22 cellular contexts compared by ENCODE assay signal in the genomic region with DNA sequence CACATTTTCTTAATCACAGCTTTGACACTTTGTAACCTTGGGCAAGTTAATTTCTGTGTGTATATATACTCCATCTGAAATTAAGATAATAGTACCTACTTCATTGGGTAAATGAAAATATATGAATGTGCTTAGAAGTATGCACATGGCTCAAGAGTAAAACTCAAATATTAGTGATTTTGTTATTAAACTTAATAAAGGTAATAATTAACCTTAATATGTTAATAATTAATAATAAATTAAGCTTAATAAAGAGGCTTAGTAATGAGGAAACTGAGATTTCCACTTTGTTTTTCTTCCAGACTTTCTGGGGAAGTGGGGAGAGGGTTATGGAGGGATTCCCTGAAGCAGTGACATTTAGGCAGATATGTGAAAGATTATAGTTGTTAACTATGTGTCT. TPM values are rescaled to one million over a fixed set of nuclear protein-coding genes. Genes with fewer than 3 reads are reported as not detected.
DNase-seq lines count a peak whose midpoint lies in the region; ATAC-seq and TF ChIP-seq lines count a peak whose summit lies in the region.
"Had no signal": no experiment of that assay in that cellular context is flagged by ENCODE, and none has a peak within 500 bp of the region (broad histone marks: within the 10 kb centered on the region; RNA-seq: fewer than 3 reads in every experiment).

No MANE protein-coding gene starts in this region.

- H3K36me3 Mint-ChIP-seq in activated naive CD4-positive, alpha-beta T cell treated with anti-CD3 and anti-CD28 coated beads, Interleukin-2, amount 10 ng/mL, durations not matched to agents 7 days and 5 days: peaks cover 28% of the 10 kb centered on the region
- H3K36me3 Mint-ChIP-seq in activated naive CD4-positive, alpha-beta T cell treated with anti-CD3 and anti-CD28 coated beads, Interleukin-2, amount 50 U/mL, for 72 hours: peaks cover 0 to 26% of the 10 kb centered on the region in 2 donors
- H3K36me3 Mint-ChIP-seq in T-helper 17 cell (ENCODE audit: low read depth) (no peaks in the 10 kb centered on the region), natural killer cell (no peaks in the 10 kb centered on the region)
- peaks cover 24% of the 10 kb centered on the region for H3K36me3 Mint-ChIP-seq in activated naive CD8-positive, alpha-beta T cell treated with anti-CD3 and anti-CD28 coated beads, Interleukin-2, amount 50 U/mL, for 24 hours (ENCODE audit: low read depth)

- intact Hi-C loops in natural killer cell (cut with micrococcal nuclease): no loop called here

- no peaks in the 10 kb centered on the region for H3K27me3 Mint-ChIP-seq in activated naive CD4-positive, alpha-beta T cell treated with anti-CD3 and anti-CD28 coated beads, Interleukin-2, amount 10 ng/mL, durations not matched to agents 7 days and 5 days
- no peaks in the 10 kb centered on the region for H3K27me3 Mint-ChIP-seq in T-helper 17 cell
- H3K27me3 Mint-ChIP-seq in activated naive CD8-positive, alpha-beta T cell treated with anti-CD3 and anti-CD28 coated beads, Interleukin-2, amount 50 U/mL, for 24 hours: no peaks in the 10 kb centered on the region
- H3K27me3 Mint-ChIP-seq in natural killer cell (ENCODE audit: low read depth in 2 of 2): no peaks in the 10 kb centered on the region
- H3K27me3 Mint-ChIP-seq: CD4-positive, alpha-beta T cell had no signal

- no peak for DNase-seq in activated naive CD4-positive, alpha-beta T cell treated with anti-CD3 and anti-CD28 coated beads, Interleukin-2, amount 10 ng/mL, durations not matched to agents 7 days and 5 days
- DNase-seq in activated naive CD4-positive, alpha-beta T cell treated with anti-CD3 and anti-CD28 coated beads, Interleukin-2, amount 50 U/mL, for 72 hours (ENCODE audit: low spot score in 2 of 2): no peak
- no peak for DNase-seq in T-helper 17 cell
- DNase-seq in activated naive CD8-positive, alpha-beta T cell treated with anti-CD3 and anti-CD28 coated beads, Interleukin-2, amount 50 U/mL, for 24 hours: no peak
- DNase-seq in natural killer cell: no peak
- DNase-seq: CD4-positive, alpha-beta T cell; GOT3; HCEC 1CT; IMR-90; NCI-H1092; NCI-H1417 treated with DMSO at 0.1 percent for 48 hours; NCI-H1694 treated with DMSO at 0.1 percent for 48 hours; NCI-H2081; NCI-H226; NCI-H510A; NCI-H69; Right ventricle myocardium superior; RPMI8226 had no signal

- H3K9me3 Mint-ChIP-seq in activated naive CD4-positive, alpha-beta T cell treated with anti-CD3 and anti-CD28 coated beads, Interleukin-2, amount 10 ng/mL, durations not matched to agents 7 days and 5 days: peaks cover 3% of the 10 kb centered on the region
- peaks cover 0 to 3% of the 10 kb centered on the region in 2 donors for H3K9me3 Mint-ChIP-seq in activated naive CD4-positive, alpha-beta T cell treated with anti-CD3 and anti-CD28 coated beads, Interleukin-2, amount 50 U/mL, for 72 hours
- H3K9me3 Mint-ChIP-seq in activated naive CD8-positive, alpha-beta T cell treated with anti-CD3 and anti-CD28 coated beads, Interleukin-2, amount 50 U/mL, for 24 hours: peaks cover 10% of the 10 kb centered on the region
- no peaks in the 10 kb centered on the region for H3K9me3 Mint-ChIP-seq in natural killer cell
- H3K9me3 Mint-ChIP-seq: CD4-positive, alpha-beta T cell had no signal

- CTCF ChIA-PET in activated naive CD4-positive, alpha-beta T cell treated with anti-CD3 and anti-CD28 coated beads, Interleukin-2, amount 10 ng/mL, durations not matched to agents 7 days and 5 days (lab: Charles Lee): no interaction called here

- peaks cover 53% of the 10 kb centered on the region for H3K4me1 Mint-ChIP-seq in activated naive CD4-positive, alpha-beta T cell treated with anti-CD3 and anti-CD28 coated beads, Interleukin-2, amount 10 ng/mL, durations not matched to agents 7 days and 5 days
- H3K4me1 Mint-ChIP-seq in T-helper 17 cell (peaks cover 46% of the 10 kb centered on the region), natural killer cell (peaks cover 68 to 75% of the 10 kb centered on the region in 2 donors)
- peaks cover 84% of the 10 kb centered on the region for H3K4me1 Mint-ChIP-seq in activated naive CD8-positive, alpha-beta T cell treated with anti-CD3 and anti-CD28 coated beads, Interleukin-2, amount 50 U/mL, for 24 hours

- no peak for ATAC-seq in activated naive CD4-positive, alpha-beta T cell treated with anti-CD3 and anti-CD28 coated beads, Interleukin-2, amount 50 U/mL, for 72 hours
- ATAC-seq in T-helper 17 cell: no peak
- ATAC-seq in activated naive CD8-positive, alpha-beta T cell treated with anti-CD3 and anti-CD28 coated beads, Interleukin-2, amount 50 U/mL, for 24 hours: no peak
- ATAC-seq in natural killer cell: no peak
- ATAC-seq in GM19397 (IDR thresholded peaks at IDR 0.05; ENCODE audit: unreplicated experiment): no peak
- ATAC-seq in GM21723 (IDR thresholded peaks at IDR 0.05; ENCODE audit: unreplicated experiment): no peak
- ATAC-seq in GM19395 (IDR thresholded peaks at IDR 0.05; ENCODE audit: unreplicated experiment): no peak

- peak overlapping the region; percentile 20 for H3K27ac Mint-ChIP-seq in activated naive CD4-positive, alpha-beta T cell treated with anti-CD3 and anti-CD28 coated beads, Interleukin-2, amount 10 ng/mL, durations not matched to agents 7 days and 5 days
- H3K27ac Mint-ChIP-seq in activated naive CD4-positive, alpha-beta T cell treated with anti-CD3 and anti-CD28 coated beads, Interleukin-2, amount 50 U/mL, for 72 hours: peak overlapping the region in 1 of 2 donors; percentile 0
- H3K27ac Mint-ChIP-seq in T-helper 17 cell: no peak overlapping the region
- peak overlapping the region; percentile 50 for H3K27ac Mint-ChIP-seq in activated naive CD8-positive, alpha-beta T cell treated with anti-CD3 and anti-CD28 coated beads, Interleukin-2, amount 50 U/mL, for 24 hours
- peak overlapping the region; percentile 8 to 77 for H3K27ac Mint-ChIP-seq in natural killer cell

- no peaks in the 10 kb centered on the region for H3K9me3 ChIP-seq in T-helper 17 cell (ENCODE audit: control insufficient read depth, low read length, poor library complexity, severe bottlenecking)
- H3K9me3 ChIP-seq: SJSA1 had no signal

- H3K4me3 Mint-ChIP-seq in activated naive CD4-positive, alpha-beta T cell treated with anti-CD3 and anti-CD28 coated beads, Interleukin-2, amount 10 ng/mL, durations not matched to agents 7 days and 5 days: no peak overlapping the region
- H3K4me3 Mint-ChIP-seq in T-helper 17 cell (peak overlapping the region; percentile 55), natural killer cell (no peak overlapping the region)
- H3K4me3 Mint-ChIP-seq in activated naive CD8-positive, alpha-beta T cell treated with anti-CD3 and anti-CD28 coated beads, Interleukin-2, amount 50 U/mL, for 24 hours: no peak overlapping the region
- H3K4me3 Mint-ChIP-seq: CD4-positive, alpha-beta T cell had no signal

- TF ChIP-seq CTCF in natural killer cell (IDR thresholded peaks at IDR 0.05): no peak

RNA-seq across cellular contexts. Expression of a gene that starts 19.8 kb away (rescaled TPM):
- 100 to 1,000 TPM; 114 to 122 TPM for total RNA-seq in activated naive CD4-positive, alpha-beta T cell treated with anti-CD3 and anti-CD28 coated beads, Interleukin-2, amount 50 U/mL, for 72 hours
- total RNA-seq in T-helper 17 cell (100 to 1,000 TPM; 186 to 222 TPM), natural killer cell (100 to 1,000 TPM; 188 to 251 (median 197) TPM)
